ENCODE assay signal across 13 cellular contexts in the genomic region with DNA sequence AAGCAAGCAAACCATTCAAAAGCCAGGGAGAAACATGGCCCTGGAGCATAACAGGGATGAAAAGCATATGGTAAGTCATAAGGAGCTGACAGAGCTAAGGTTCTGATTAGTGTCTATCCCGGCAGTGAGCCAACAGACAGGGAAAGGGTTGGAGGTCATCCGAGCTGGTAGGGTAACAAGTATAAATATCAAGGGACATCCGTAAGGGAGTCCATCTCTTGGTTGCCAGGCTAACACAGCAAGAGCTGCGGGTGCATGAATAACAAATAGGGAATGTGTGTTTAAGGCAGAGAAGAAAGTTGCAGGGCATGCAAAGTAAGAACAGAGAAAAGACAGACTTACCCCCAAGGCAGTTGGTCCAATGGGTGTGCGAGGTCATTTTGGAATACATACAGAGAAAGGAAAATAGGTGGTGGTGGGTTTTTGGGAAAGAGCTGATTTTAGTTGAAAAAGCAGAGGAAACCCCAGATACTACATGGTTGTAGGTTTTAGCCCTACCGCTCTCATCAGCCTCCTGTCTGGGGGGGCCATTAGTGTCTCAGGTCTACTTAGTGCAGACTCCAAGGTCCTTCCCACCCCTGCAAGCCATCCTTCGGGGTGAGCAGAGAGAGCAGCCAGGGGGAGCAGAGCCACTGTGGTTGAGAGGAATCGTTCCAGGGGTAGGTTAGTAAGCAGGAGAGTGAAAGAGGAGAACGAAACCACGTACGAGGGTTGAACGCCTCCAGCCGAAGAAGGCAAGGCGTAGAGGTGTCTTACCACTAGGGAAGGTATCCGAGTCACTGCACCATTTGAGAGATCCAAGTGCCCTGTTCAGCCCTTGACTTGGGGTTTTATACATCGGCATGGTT. TPM values are rescaled to one million over a fixed set of nuclear protein-coding genes. Genes with fewer than 3 reads are reported as not detected.
A peak's percentile ranks its signal among the peaks of the same experiment; 100 is the strongest.
DNase-seq lines count a peak whose midpoint lies in the region; ATAC-seq and TF ChIP-seq lines count a peak whose summit lies in the region.
"Had no signal": no experiment of that assay in that cellular context is flagged by ENCODE, and none has a peak within 500 bp of the region (broad histone marks: within the 10 kb centered on the region; RNA-seq: fewer than 3 reads in every experiment).

A gene with protein sequence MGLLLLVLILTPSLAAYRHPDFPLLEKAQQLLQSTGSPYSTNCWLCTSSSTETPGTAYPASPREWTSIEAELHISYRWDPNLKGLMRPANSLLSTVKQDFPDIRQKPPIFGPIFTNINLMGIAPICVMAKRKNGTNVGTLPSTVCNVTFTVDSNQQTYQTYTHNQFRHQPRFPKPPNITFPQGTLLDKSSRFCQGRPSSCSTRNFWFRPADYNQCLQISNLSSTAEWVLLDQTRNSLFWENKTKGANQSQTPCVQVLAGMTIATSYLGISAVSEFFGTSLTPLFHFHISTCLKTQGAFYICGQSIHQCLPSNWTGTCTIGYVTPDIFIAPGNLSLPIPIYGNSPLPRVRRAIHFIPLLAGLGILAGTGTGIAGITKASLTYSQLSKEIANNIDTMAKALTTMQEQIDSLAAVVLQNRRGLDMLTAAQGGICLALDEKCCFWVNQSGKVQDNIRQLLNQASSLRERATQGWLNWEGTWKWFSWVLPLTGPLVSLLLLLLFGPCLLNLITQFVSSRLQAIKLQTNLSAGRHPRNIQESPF (minus strand): TSS at position 805 of the 848 bp plus-strand sequence. CDS start 6,415 bp downstream, outside the sequence.

- H3K4me3 Mint-ChIP-seq in CD4-positive, alpha-beta T cell = peak within 1 kb of the TSS; percentile 74
- no peak within 1 kb of the TSS for H3K4me3 Mint-ChIP-seq in activated naive CD8-positive, alpha-beta T cell treated with anti-CD3 and anti-CD28 coated beads, Interleukin-2, amount 50 U/mL, for 24 hours
- H3K4me3 Mint-ChIP-seq in natural killer cell treated with Interleukin-12 subunit alpha and Interleukin-12 subunit beta and Interleukin-15 and Interleukin-18, amount 100 ng/mL, for 72 hours = peak within 1 kb of the TSS; percentile 16
- H3K4me3 Mint-ChIP-seq: memory B cell had no signal

- no peaks in the 10 kb centered on the region for H3K36me3 Mint-ChIP-seq in CD4-positive, alpha-beta T cell (ENCODE audit: low read depth)
- H3K36me3 Mint-ChIP-seq in activated naive CD8-positive, alpha-beta T cell treated with anti-CD3 and anti-CD28 coated beads, Interleukin-2, amount 50 U/mL, for 24 hours (ENCODE audit: low read depth) = peaks cover 4% of the 10 kb centered on the region
- no peaks in the 10 kb centered on the region for H3K36me3 Mint-ChIP-seq in natural killer cell treated with Interleukin-12 subunit alpha and Interleukin-12 subunit beta and Interleukin-15 and Interleukin-18, amount 100 ng/mL, for 72 hours

- H3K4me3 ChIP-seq in Panc1 (ENCODE audit: low read depth in 2 of 2, low read length in 2 of 2) = no peak within 1 kb of the TSS
- H3K4me3 ChIP-seq in WERI-Rb-1 (ENCODE audit: low read depth, low read length) = no peak within 1 kb of the TSS
- H3K4me3 ChIP-seq in left lung = peak within 1 kb of the TSS in 1 of 2 donors; percentile 8
- H3K4me3 ChIP-seq: prostate gland had no signal

- TF ChIP-seq CTCF in CD4-positive, alpha-beta T cell (IDR thresholded peaks at IDR 0.05) = no peak
- TF ChIP-seq CTCF in Panc1 (IDR thresholded peaks at IDR 0.05) (no peak), WERI-Rb-1 (IDR thresholded peaks at IDR 0.05; ENCODE audit: low read depth, low read length) (no peak), left lung (IDR thresholded peaks at IDR 0.05) (no peak)

- H3K9me3 ChIP-seq in CD4-positive, alpha-beta T cell (ENCODE audit: control insufficient read depth, low read length) = no peaks in the 10 kb centered on the region
- H3K9me3 ChIP-seq in Panc1 (ENCODE audit: control insufficient read depth, insufficient read depth, low read depth, low read length) = no peaks in the 10 kb centered on the region
- H3K9me3 ChIP-seq in WERI-Rb-1 (ENCODE audit: severe bottlenecking) = no peaks in the 10 kb centered on the region
- H3K9me3 ChIP-seq in left lung = no peaks in the 10 kb centered on the region
- H3K9me3 ChIP-seq: prostate gland had no signal

- no peaks in the 10 kb centered on the region for H3K9me3 Mint-ChIP-seq in CD4-positive, alpha-beta T cell
- H3K9me3 Mint-ChIP-seq in activated naive CD8-positive, alpha-beta T cell treated with anti-CD3 and anti-CD28 coated beads, Interleukin-2, amount 50 U/mL, for 24 hours = no peaks in the 10 kb centered on the region
- no peaks in the 10 kb centered on the region for H3K9me3 Mint-ChIP-seq in natural killer cell treated with Interleukin-12 subunit alpha and Interleukin-12 subunit beta and Interleukin-15 and Interleukin-18, amount 100 ng/mL, for 72 hours
- H3K9me3 Mint-ChIP-seq: memory B cell had no signal

- CTCF ChIA-PET in CD4-positive, alpha-beta T cell (lab: Charles Lee) = no interaction called here
- CTCF ChIA-PET in Panc1 (lab: Charles Lee) = no interaction called here

- H3K4me1 ChIP-seq in Panc1 (ENCODE audit: control insufficient read depth, insufficient read depth, low read length) = no peaks in the 10 kb centered on the region
- H3K4me1 ChIP-seq in left lung = peaks cover 0 to 8% of the 10 kb centered on the region in 2 donors
- H3K4me1 ChIP-seq: prostate gland had no signal

- POLR2A ChIA-PET in CD4-positive, alpha-beta T cell (lab: Charles Lee) = interaction anchor here (0.6 kb wide), 1 partner anchor 600 kb away, joined by 3 read pairs; no protein-coding TSS in a partner anchor
- POLR2A ChIA-PET in Panc1 (lab: Charles Lee) = no interaction called here

- intact Hi-C loops in CD4-positive, alpha-beta T cell (cut with DNase I, micrococcal nuclease) = no loop called here
- intact Hi-C loops in Panc1 (cut with micrococcal nuclease; ENCODE audit: unreplicated experiment) = no loop called here
- intact Hi-C loops in left lung (cut with DNase I) = no loop called here

- no peak within 1 kb of the TSS for H3K27ac Mint-ChIP-seq in CD4-positive, alpha-beta T cell
- H3K27ac Mint-ChIP-seq in activated naive CD8-positive, alpha-beta T cell treated with anti-CD3 and anti-CD28 coated beads, Interleukin-2, amount 50 U/mL, for 24 hours = no peak within 1 kb of the TSS
- H3K27ac Mint-ChIP-seq in natural killer cell treated with Interleukin-12 subunit alpha and Interleukin-12 subunit beta and Interleukin-15 and Interleukin-18, amount 100 ng/mL, for 72 hours = peak within 1 kb of the TSS in 1 of 2 donors; percentile 23
- H3K27ac Mint-ChIP-seq: memory B cell had no signal

- in situ Hi-C loops in Panc1 (cut with HindIII; ENCODE audit: low pct_unique_long_range_greater_than_20kb, low sequenced_read_pairs) = no loop called here

- peaks cover 38% of the 10 kb centered on the region for H3K4me1 Mint-ChIP-seq in CD4-positive, alpha-beta T cell (ENCODE audit: low read depth)
- H3K4me1 Mint-ChIP-seq in activated naive CD8-positive, alpha-beta T cell treated with anti-CD3 and anti-CD28 coated beads, Interleukin-2, amount 50 U/mL, for 24 hours = peaks cover 28% of the 10 kb centered on the region
- H3K4me1 Mint-ChIP-seq in natural killer cell treated with Interleukin-12 subunit alpha and Interleukin-12 subunit beta and Interleukin-15 and Interleukin-18, amount 100 ng/mL, for 72 hours (ENCODE audit: low read depth in 2 of 2) = peaks cover 16 to 42% of the 10 kb centered on the region in 2 donors

- ATAC-seq in CD4-positive, alpha-beta T cell (ENCODE audit: poor library complexity) = no peak
- peak; percentile 26; the same call in 1 of the 2 replicates for ATAC-seq in Panc1
- peak; percentile 55 for ATAC-seq in activated naive CD8-positive, alpha-beta T cell treated with anti-CD3 and anti-CD28 coated beads, Interleukin-2, amount 50 U/mL, for 24 hours
- ATAC-seq in natural killer cell treated with Interleukin-12 subunit alpha and Interleukin-12 subunit beta and Interleukin-15 and Interleukin-18, amount 100 ng/mL, for 72 hours = peak in 1 of 2 donors; percentile 24
- no peak for ATAC-seq in left lung
- no peak for ATAC-seq in GM21423 (IDR thresholded peaks at IDR 0.05; ENCODE audit: unreplicated experiment)

- H3K36me3 ChIP-seq in Panc1 (ENCODE audit: control insufficient read depth, insufficient read depth, low read length) (no peaks in the 10 kb centered on the region), WERI-Rb-1 (peaks cover 34% of the 10 kb centered on the region), left lung (no peaks in the 10 kb centered on the region)
- H3K36me3 ChIP-seq: prostate gland had no signal

- DNase-seq in CD4-positive, alpha-beta T cell = no peak
- DNase-seq in Panc1 (ENCODE audit: low read depth, low spot score) = no peak
- no peak for DNase-seq in activated naive CD8-positive, alpha-beta T cell treated with anti-CD3 and anti-CD28 coated beads, Interleukin-2, amount 50 U/mL, for 24 hours
- no peak for DNase-seq in natural killer cell treated with Interleukin-12 subunit alpha and Interleukin-12 subunit beta and Interleukin-15 and Interleukin-18, amount 100 ng/mL, for 72 hours (ENCODE audit: low spot score)
- no peak for DNase-seq in WERI-Rb-1
- DNase-seq in left lung = no peak
- no peak for DNase-seq in epidermal melanocyte (ENCODE audit: insufficient read length, low spot score)
- DNase-seq: NCI-H2107 had no signal

- BruUV-seq in Panc1 (replicated peaks; lab: Mats Ljungman, UMichigan) = no TSS peak

- H3K27me3 Mint-ChIP-seq in CD4-positive, alpha-beta T cell = no peaks in the 10 kb centered on the region
- no peaks in the 10 kb centered on the region for H3K27me3 Mint-ChIP-seq in activated naive CD8-positive, alpha-beta T cell treated with anti-CD3 and anti-CD28 coated beads, Interleukin-2, amount 50 U/mL, for 24 hours
- H3K27me3 Mint-ChIP-seq in natural killer cell treated with Interleukin-12 subunit alpha and Interleukin-12 subunit beta and Interleukin-15 and Interleukin-18, amount 100 ng/mL, for 72 hours = no peaks in the 10 kb centered on the region
- H3K27me3 Mint-ChIP-seq: memory B cell had no signal

- no peaks in the 10 kb centered on the region for H3K27me3 ChIP-seq in CD4-positive, alpha-beta T cell (ENCODE audit: control insufficient read depth, insufficient read depth, low read length)
- H3K27me3 ChIP-seq in Panc1 (ENCODE audit: control insufficient read depth, insufficient read depth, low read length) (no peaks in the 10 kb centered on the region), WERI-Rb-1 (ENCODE audit: insufficient read depth, low read depth, severe bottlenecking) (no peaks in the 10 kb centered on the region), left lung (no peaks in the 10 kb centered on the region)

- no peak within 1 kb of the TSS for H3K27ac ChIP-seq in CD4-positive, alpha-beta T cell (ENCODE audit: low read depth, low read length)
- H3K27ac ChIP-seq in Panc1 (ENCODE audit: low read length) = no peak within 1 kb of the TSS
- H3K27ac ChIP-seq in WERI-Rb-1 = no peak within 1 kb of the TSS
- peak within 1 kb of the TSS in 1 of 2 donors; percentile 28 for H3K27ac ChIP-seq in left lung
- H3K27ac ChIP-seq: prostate gland had no signal

RNA-seq across cellular contexts. Expression of the gene that starts here (rescaled TPM):
- total RNA-seq in CD4-positive, alpha-beta T cell = not detected
- total RNA-seq in Panc1 (2021; ENCODE audit: unreplicated experiment) (not detected), left lung (under 1 TPM in 1 of 2 donors, not detected in 1; 0.09 TPM)
- polyA plus RNA-seq in Panc1 (2012; ENCODE audit: insufficient read length) = not detected
- not detected for total RNA-seq in natural killer cell treated with Interleukin-12 subunit alpha and Interleukin-12 subunit beta and Interleukin-15 and Interleukin-18, amount 100 ng/mL, for 72 hours
- total RNA-seq: epithelial cell of proximal tubule, LHCN-M2, prostate gland had no signal

Comparison
In these comparisons a context has a peak if more than half of its experiments do, and no peak if none do; other contexts are left out.
1. Peak in ATAC-seq in Panc1; RNA of the gene not detected or under 1 TPM.